ENCODE assay signal across 8 cellular contexts in genomic region chr2:224602736-224603375, GRCh38. TPM values are rescaled to one million over a fixed set of nuclear protein-coding genes. Genes with fewer than 3 reads are reported as not detected.
DNase-seq lines count a peak whose midpoint lies in the region; ATAC-seq lines count a peak whose summit lies in the region.
"Not testable (repeated sequence)": the region's sequence is repeated elsewhere in the genome, so short reads cannot be mapped to it uniquely, and the experiment has no call there.

No MANE protein-coding gene starts in this region.

- H3K9me3 ChIP-seq in CD4-positive, CD25-positive, alpha-beta regulatory T cell (ENCODE audit: control insufficient read depth in 2 of 2, low read length in 2 of 2): not testable (repeated sequence)

- ATAC-seq in CD4-positive, CD25-positive, alpha-beta regulatory T cell (ENCODE audit: low read depth in 2 of 2); activated CD4-positive, alpha-beta T cell treated with anti-CD3 and anti-CD28 coated beads for 36 hours; effector memory CD8-positive, alpha-beta T cell (replicated peaks); natural killer cell treated with Interleukin-12 subunit alpha and Interleukin-12 subunit beta and Interleukin-15 and Interleukin-18, amount 100 ng/mL, for 72 hours; stimulated activated naive CD8-positive, alpha-beta T cell treated with anti-CD3 and anti-CD28 coated beads, Interleukin-15, amount 100 ng/mL, for 72 hours: not testable (repeated sequence)

- H3K4me1 ChIP-seq in CD4-positive, CD25-positive, alpha-beta regulatory T cell (ENCODE audit: control insufficient read depth, insufficient read depth, low read length, poor library complexity, severe bottlenecking): not testable (repeated sequence)

- not testable (repeated sequence) for H3K36me3 Mint-ChIP-seq in CD4-positive, CD25-positive, alpha-beta regulatory T cell; activated CD4-positive, alpha-beta T cell treated with anti-CD3 and anti-CD28 coated beads for 36 hours (ENCODE audit: low read depth); activated naive CD4-positive, alpha-beta T cell treated with anti-CD3 and anti-CD28 coated beads, Interleukin-2, amount 50 U/mL, for 24 hours; effector memory CD8-positive, alpha-beta T cell (ENCODE audit: insufficient read depth); natural killer cell treated with Interleukin-12 subunit alpha and Interleukin-12 subunit beta and Interleukin-15 and Interleukin-18, amount 100 ng/mL, for 72 hours

- not testable (repeated sequence) for H3K27ac ChIP-seq in CD4-positive, CD25-positive, alpha-beta regulatory T cell (ENCODE audit: insufficient read depth, low read length, poor library complexity, severe bottlenecking)

- CTCF ChIA-PET in activated CD4-positive, alpha-beta T cell treated with anti-CD3 and anti-CD28 coated beads for 36 hours (lab: Charles Lee): interaction anchor here (0.7 to 1.0 kb wide), 3 partner anchors 13 to 41 kb away, joined by 3 read pairs; no protein-coding TSS in a partner anchor

- not testable (repeated sequence) for H3K27me3 ChIP-seq in CD4-positive, CD25-positive, alpha-beta regulatory T cell (ENCODE audit: control insufficient read depth, insufficient read depth, low read length)

- POLR2A ChIA-PET in activated CD4-positive, alpha-beta T cell treated with anti-CD3 and anti-CD28 coated beads for 36 hours (lab: Charles Lee): interaction anchor here (0.6 kb wide), 1 partner anchor 173 kb away, joined by 12 read pairs; no protein-coding TSS in a partner anchor

- H3K4me3 Mint-ChIP-seq in CD4-positive, CD25-positive, alpha-beta regulatory T cell: peak overlapping the region in 3 of 4 donors; percentile 44 to 89 (median 80)
- H3K4me3 Mint-ChIP-seq in activated CD4-positive, alpha-beta T cell treated with anti-CD3 and anti-CD28 coated beads for 36 hours: peak overlapping the region; percentile 72
- H3K4me3 Mint-ChIP-seq in activated naive CD4-positive, alpha-beta T cell treated with anti-CD3 and anti-CD28 coated beads, Interleukin-2, amount 50 U/mL, for 24 hours: peak overlapping the region; percentile 88
- H3K4me3 Mint-ChIP-seq in effector memory CD8-positive, alpha-beta T cell: peak overlapping the region; percentile 70 to 73
- peak overlapping the region; percentile 83 for H3K4me3 Mint-ChIP-seq in natural killer cell treated with Interleukin-12 subunit alpha and Interleukin-12 subunit beta and Interleukin-15 and Interleukin-18, amount 100 ng/mL, for 72 hours
- peak overlapping the region; percentile 78 to 87 for H3K4me3 Mint-ChIP-seq in stimulated activated naive CD8-positive, alpha-beta T cell treated with anti-CD3 and anti-CD28 coated beads, Interleukin-15, amount 100 ng/mL, for 72 hours

- H3K4me1 Mint-ChIP-seq in CD4-positive, CD25-positive, alpha-beta regulatory T cell: peaks cover 0 to 12% (median 3%) of the 10 kb centered on the region in 4 donors
- peaks cover 19% of the 10 kb centered on the region for H3K4me1 Mint-ChIP-seq in activated CD4-positive, alpha-beta T cell treated with anti-CD3 and anti-CD28 coated beads for 36 hours
- H3K4me1 Mint-ChIP-seq in activated naive CD4-positive, alpha-beta T cell treated with anti-CD3 and anti-CD28 coated beads, Interleukin-2, amount 50 U/mL, for 24 hours: peaks cover 15% of the 10 kb centered on the region
- not testable (repeated sequence) for H3K4me1 Mint-ChIP-seq in effector memory CD8-positive, alpha-beta T cell (ENCODE audit: low read depth in 2 of 2)
- peaks cover 10% of the 10 kb centered on the region in 2 donors for H3K4me1 Mint-ChIP-seq in natural killer cell treated with Interleukin-12 subunit alpha and Interleukin-12 subunit beta and Interleukin-15 and Interleukin-18, amount 100 ng/mL, for 72 hours (ENCODE audit: low read depth in 2 of 2)
- peaks cover 18% of the 10 kb centered on the region for H3K4me1 Mint-ChIP-seq in stimulated activated naive CD8-positive, alpha-beta T cell treated with anti-CD3 and anti-CD28 coated beads, Interleukin-15, amount 100 ng/mL, for 72 hours

- H3K27me3 Mint-ChIP-seq in CD4-positive, CD25-positive, alpha-beta regulatory T cell: peaks cover 13% of the 10 kb centered on the region
- H3K27me3 Mint-ChIP-seq in activated CD4-positive, alpha-beta T cell treated with anti-CD3 and anti-CD28 coated beads for 36 hours; activated naive CD4-positive, alpha-beta T cell treated with anti-CD3 and anti-CD28 coated beads, Interleukin-2, amount 50 U/mL, for 24 hours; natural killer cell treated with Interleukin-12 subunit alpha and Interleukin-12 subunit beta and Interleukin-15 and Interleukin-18, amount 100 ng/mL, for 72 hours; stimulated activated naive CD8-positive, alpha-beta T cell treated with anti-CD3 and anti-CD28 coated beads, Interleukin-15, amount 100 ng/mL, for 72 hours: not testable (repeated sequence)
- peaks cover 14 to 34% of the 10 kb centered on the region in 2 donors for H3K27me3 Mint-ChIP-seq in effector memory CD8-positive, alpha-beta T cell

- H3K9me3 Mint-ChIP-seq in CD4-positive, CD25-positive, alpha-beta regulatory T cell; activated CD4-positive, alpha-beta T cell treated with anti-CD3 and anti-CD28 coated beads for 36 hours (ENCODE audit: low read depth); activated naive CD4-positive, alpha-beta T cell treated with anti-CD3 and anti-CD28 coated beads, Interleukin-2, amount 50 U/mL, for 24 hours; effector memory CD8-positive, alpha-beta T cell; natural killer cell treated with Interleukin-12 subunit alpha and Interleukin-12 subunit beta and Interleukin-15 and Interleukin-18, amount 100 ng/mL, for 72 hours; stimulated activated naive CD8-positive, alpha-beta T cell treated with anti-CD3 and anti-CD28 coated beads, Interleukin-15, amount 100 ng/mL, for 72 hours: not testable (repeated sequence)

- intact Hi-C loops in activated CD4-positive, alpha-beta T cell treated with anti-CD3 and anti-CD28 coated beads for 36 hours (cut with DNase I, micrococcal nuclease): loop anchor here in 1 of 2 experiments (1.0 kb wide), 1 partner anchor 18 kb away; the partner anchor contains the start of gene CUL3

- H3K27ac Mint-ChIP-seq in CD4-positive, CD25-positive, alpha-beta regulatory T cell: peak overlapping the region in 2 of 3 donors; percentile 50 to 74
- peak overlapping the region; percentile 56 for H3K27ac Mint-ChIP-seq in activated CD4-positive, alpha-beta T cell treated with anti-CD3 and anti-CD28 coated beads for 36 hours
- H3K27ac Mint-ChIP-seq in activated naive CD4-positive, alpha-beta T cell treated with anti-CD3 and anti-CD28 coated beads, Interleukin-2, amount 50 U/mL, for 24 hours; effector memory CD8-positive, alpha-beta T cell: not testable (repeated sequence)
- peak overlapping the region in 1 of 2 donors; percentile 90 for H3K27ac Mint-ChIP-seq in natural killer cell treated with Interleukin-12 subunit alpha and Interleukin-12 subunit beta and Interleukin-15 and Interleukin-18, amount 100 ng/mL, for 72 hours
- H3K27ac Mint-ChIP-seq in stimulated activated naive CD8-positive, alpha-beta T cell treated with anti-CD3 and anti-CD28 coated beads, Interleukin-15, amount 100 ng/mL, for 72 hours: peak overlapping the region; percentile 16 to 85

- not testable (repeated sequence) for DNase-seq in CD4-positive, CD25-positive, alpha-beta regulatory T cell; effector memory CD8-positive, alpha-beta T cell; natural killer cell treated with Interleukin-12 subunit alpha and Interleukin-12 subunit beta and Interleukin-15 and Interleukin-18, amount 100 ng/mL, for 72 hours (ENCODE audit: low spot score)
- DNase-seq in Kasumi-1 (lab: John Stamatoyannopoulos, UW): peak; percentile 10 to 18
- DNase-seq in activated CD4-positive, alpha-beta T cell treated with anti-CD3 and anti-CD28 coated beads for 36 hours: peak; percentile 28
- DNase-seq in activated CD8-positive, alpha-beta memory T cell treated with anti-CD3 and anti-CD28 coated beads, Interleukin-2, amount 50 U/mL, for 48 hours: peak; percentile 56
- peak; percentile 28 to 33 for DNase-seq in stimulated activated naive CD8-positive, alpha-beta T cell treated with anti-CD3 and anti-CD28 coated beads, Interleukin-15, amount 100 ng/mL, for 72 hours

- H3K4me3 ChIP-seq in CD4-positive, CD25-positive, alpha-beta regulatory T cell (ENCODE audit: low read depth, low read length): peak overlapping the region; percentile 2

- H3K36me3 ChIP-seq in CD4-positive, CD25-positive, alpha-beta regulatory T cell (ENCODE audit: control insufficient read depth, insufficient read depth, low read length): not testable (repeated sequence)

RNA-seq across cellular contexts. Expression of gene CUL3, which starts 17.7 kb away (rescaled TPM):
- total RNA-seq in CD4-positive, CD25-positive, alpha-beta regulatory T cell: 139 TPM
- polyA plus RNA-seq in CD4-positive, CD25-positive, alpha-beta regulatory T cell: 10 to 100 TPM; 26.1 to 47.9 (median 37.0) TPM
- total RNA-seq in activated CD4-positive, alpha-beta T cell treated with anti-CD3 and anti-CD28 coated beads for 36 hours: 10 to 100 TPM; 77.6 to 85.8 TPM
- total RNA-seq in natural killer cell treated with Interleukin-12 subunit alpha and Interleukin-12 subunit beta and Interleukin-15 and Interleukin-18, amount 100 ng/mL, for 72 hours: 100 to 1,000 TPM in 1 of 2 donors, 10 to 100 TPM in 1; 86.4 to 103 TPM
